In genomic region chr2:222671259-222672067, GRCh38 we compare ENCODE assay signal across 8 cellular contexts. TPM values are rescaled to one million over a fixed set of nuclear protein-coding genes. Genes with fewer than 3 reads are reported as not detected.
DNase-seq lines count a peak whose midpoint lies in the region; ATAC-seq and TF ChIP-seq lines count a peak whose summit lies in the region.

A gene with protein sequence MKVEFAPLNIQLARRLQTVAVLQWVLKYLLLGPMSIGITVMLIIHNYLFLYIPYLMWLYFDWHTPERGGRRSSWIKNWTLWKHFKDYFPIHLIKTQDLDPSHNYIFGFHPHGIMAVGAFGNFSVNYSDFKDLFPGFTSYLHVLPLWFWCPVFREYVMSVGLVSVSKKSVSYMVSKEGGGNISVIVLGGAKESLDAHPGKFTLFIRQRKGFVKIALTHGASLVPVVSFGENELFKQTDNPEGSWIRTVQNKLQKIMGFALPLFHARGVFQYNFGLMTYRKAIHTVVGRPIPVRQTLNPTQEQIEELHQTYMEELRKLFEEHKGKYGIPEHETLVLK (plus strand): TSS chr2:222671658. CDS start chr2:222671786, 128 bp downstream.

- peak; percentile 67 for ATAC-seq in HG02885 (IDR thresholded peaks at IDR 0.05; ENCODE audit: poor library complexity, unreplicated experiment)
- ATAC-seq in activated T-helper 17 cell treated with anti-CD3 and anti-CD28 coated beads, Interleukin-2, amount 50 U/mL, for 72 hours (replicated peaks) = peak; percentile 43
- ATAC-seq in left cardiac atrium = peak; percentile 89 to 92
- ATAC-seq in HG03280 (IDR thresholded peaks at IDR 0.05; ENCODE audit: unreplicated experiment) = no peak

- no peaks in the 10 kb centered on the region for H3K27me3 ChIP-seq in ovary

- peak within 1 kb of the TSS; percentile 19 for H3K4me3 ChIP-seq in ovary

- intact Hi-C loops in left cardiac atrium (cut with DNase I) (no loop called here), ovary (cut with DNase I) (no loop called here)

- no peaks in the 10 kb centered on the region for H3K9me3 ChIP-seq in ovary

- in situ Hi-C loops in GM13977 (cut with MboI; ENCODE audit: low pct_unique_long_range_greater_than_20kb, low sequenced_read_pairs, unreplicated experiment) = no loop called here

- H3K9me3 Mint-ChIP-seq in activated T-helper 17 cell treated with anti-CD3 and anti-CD28 coated beads, Interleukin-2, amount 50 U/mL, for 72 hours = no peaks in the 10 kb centered on the region

- H3K36me3 ChIP-seq in ovary = no peaks in the 10 kb centered on the region

- peaks cover 51% of the 10 kb centered on the region for H3K27me3 Mint-ChIP-seq in activated T-helper 17 cell treated with anti-CD3 and anti-CD28 coated beads, Interleukin-2, amount 50 U/mL, for 72 hours

- 1 to 3% (median 2%) methylated on average over 64 to 66 of the region's 66 CpGs for WGBS in ovary, 3 donors

- peak in 12 of 14 donors; percentile 10 to 64 (median 36) for DNase-seq in C1 segment of cervical spinal cord (lab: John Stamatoyannopoulos, UW)
- peak; percentile 45 for DNase-seq in left cardiac atrium
- peak in 3 of 5 donors; percentile 22 to 46 (median 35) for DNase-seq in ovary
- DNase-seq in NCI-H187 treated with DMSO at 0.1 percent for 48 hours (lab: John Stamatoyannopoulos, UW) = no peak
- DNase-seq in GM13977 (ENCODE audit: low spot score) = no peak

- H3K27ac ChIP-seq in ovary = no peak within 1 kb of the TSS

- no peaks in the 10 kb centered on the region for H3K36me3 Mint-ChIP-seq in activated T-helper 17 cell treated with anti-CD3 and anti-CD28 coated beads, Interleukin-2, amount 50 U/mL, for 72 hours (ENCODE audit: low read depth)

- H3K4me3 Mint-ChIP-seq in activated T-helper 17 cell treated with anti-CD3 and anti-CD28 coated beads, Interleukin-2, amount 50 U/mL, for 72 hours = peak within 1 kb of the TSS; percentile 62

- H3K27ac Mint-ChIP-seq in activated T-helper 17 cell treated with anti-CD3 and anti-CD28 coated beads, Interleukin-2, amount 50 U/mL, for 72 hours = no peak within 1 kb of the TSS

- no peak for TF ChIP-seq EP300 in ovary (IDR thresholded peaks at IDR 0.05)

- TF ChIP-seq POLR2A in ovary (IDR thresholded peaks at IDR 0.05) = no peak

- peaks cover 7% of the 10 kb centered on the region for H3K4me1 ChIP-seq in ovary (ENCODE audit: insufficient read depth)

- H3K4me1 Mint-ChIP-seq in activated T-helper 17 cell treated with anti-CD3 and anti-CD28 coated beads, Interleukin-2, amount 50 U/mL, for 72 hours = peaks cover 8% of the 10 kb centered on the region

- no peak for TF ChIP-seq CTCF in ovary (IDR thresholded peaks at IDR 0.05)
- no peak for TF ChIP-seq CTCF in GM13977 (IDR thresholded peaks at IDR 0.05; ENCODE audit: extremely low read depth, insufficient read depth, missing control alignments)

RNA-seq across cellular contexts. Expression of the gene that starts here (rescaled TPM):
- not detected for total RNA-seq in activated T-helper 17 cell treated with anti-CD3 and anti-CD28 coated beads, Interleukin-2, amount 50 U/mL, for 72 hours
- total RNA-seq in left cardiac atrium = under 1 TPM; 0.47 to 0.50 TPM
- total RNA-seq in ovary = not detected
- not detected for polyA plus RNA-seq in ovary

Comparison
In these comparisons a context has a peak if more than half of its experiments do, and no peak if none do; other contexts are left out.
1. Peak in ATAC-seq in activated T-helper 17 cell treated with anti-CD3 and anti-CD28 coated beads, Interleukin-2, amount 50 U/mL, for 72 hours; RNA of the gene not detected or under 1 TPM.
2. Peak in DNase-seq and ATAC-seq in left cardiac atrium; RNA of the gene not detected or under 1 TPM.
3. Peak in DNase-seq and H3K4me3 ChIP-seq in ovary; RNA of the gene not detected or under 1 TPM.
4. DNase-seq: peak in C1 segment of cervical spinal cord (12 of 14); none in NCI-H187 treated with DMSO at 0.1 percent for 48 hours (single experiment) and GM13977 (single experiment).